ENCODE assay signal across 1 cellular context in genomic region chr3:115146032-115146417, GRCh38.
A peak's percentile ranks its signal among the peaks of the same experiment; 100 is the strongest.
TF ChIP-seq lines count a peak whose summit lies in the region.

No MANE protein-coding gene starts in this region.

TF ChIP-seq in K562, 482 proteins besides CTCF, POLR2A, EP300 and RAD21 (continued from another document and continues in another):
- TF ChIP-seq NELFE (IDR thresholded peaks at IDR 0.05; ENCODE audit: insufficient read depth, insufficient read length): no peak
- TF ChIP-seq SMAD3 (CRISPR knock-in tag; conservative IDR thresholded peaks at IDR 0.05): no peak
- no peak for TF ChIP-seq NFRKB (IDR thresholded peaks at IDR 0.05; ENCODE audit: low read depth)
- no peak for TF ChIP-seq FOXP1 (CRISPR knock-in tag; IDR thresholded peaks at IDR 0.05)
- no peak for TF ChIP-seq MECOM (CRISPR knock-in tag; IDR thresholded peaks at IDR 0.05)
- no peak for TF ChIP-seq ZNF778 (CRISPR knock-in tag; IDR thresholded peaks at IDR 0.05)
- peak; percentile 32; the same call in 1 of the 2 replicates for TF ChIP-seq CREM (IDR thresholded peaks at IDR 0.05; ENCODE audit: low read depth)
- TF ChIP-seq, protein P1, sequence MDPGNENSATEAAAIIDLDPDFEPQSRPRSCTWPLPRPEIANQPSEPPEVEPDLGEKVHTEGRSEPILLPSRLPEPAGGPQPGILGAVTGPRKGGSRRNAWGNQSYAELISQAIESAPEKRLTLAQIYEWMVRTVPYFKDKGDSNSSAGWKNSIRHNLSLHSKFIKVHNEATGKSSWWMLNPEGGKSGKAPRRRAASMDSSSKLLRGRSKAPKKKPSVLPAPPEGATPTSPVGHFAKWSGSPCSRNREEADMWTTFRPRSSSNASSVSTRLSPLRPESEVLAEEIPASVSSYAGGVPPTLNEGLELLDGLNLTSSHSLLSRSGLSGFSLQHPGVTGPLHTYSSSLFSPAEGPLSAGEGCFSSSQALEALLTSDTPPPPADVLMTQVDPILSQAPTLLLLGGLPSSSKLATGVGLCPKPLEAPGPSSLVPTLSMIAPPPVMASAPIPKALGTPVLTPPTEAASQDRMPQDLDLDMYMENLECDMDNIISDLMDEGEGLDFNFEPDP (CRISPR knock-in tag; IDR thresholded peaks at IDR 0.05): no peak
- TF ChIP-seq MEIS2 (IDR thresholded peaks at IDR 0.05; ENCODE audit: partially characterized antibody): peak; percentile 17
- peak; percentile 55 for TF ChIP-seq HMBOX1 (IDR thresholded peaks at IDR 0.05)
- TF ChIP-seq SAFB2 (IDR thresholded peaks at IDR 0.05; ENCODE audit: borderline replicate concordance, low read depth, low read length, severe bottlenecking): no peak
- no peak for TF ChIP-seq ELF4 (CRISPR knock-in tag; IDR thresholded peaks at IDR 0.05)
- TF ChIP-seq HIVEP1 (CRISPR knock-in tag; IDR thresholded peaks at IDR 0.05): no peak
- TF ChIP-seq U2AF1 (optimal IDR thresholded peaks at IDR 0.05; ENCODE audit: low read depth, low read length): no peak
- no peak for TF ChIP-seq ZSCAN32 (CRISPR knock-in tag; IDR thresholded peaks at IDR 0.05)
- TF ChIP-seq, protein P2, sequence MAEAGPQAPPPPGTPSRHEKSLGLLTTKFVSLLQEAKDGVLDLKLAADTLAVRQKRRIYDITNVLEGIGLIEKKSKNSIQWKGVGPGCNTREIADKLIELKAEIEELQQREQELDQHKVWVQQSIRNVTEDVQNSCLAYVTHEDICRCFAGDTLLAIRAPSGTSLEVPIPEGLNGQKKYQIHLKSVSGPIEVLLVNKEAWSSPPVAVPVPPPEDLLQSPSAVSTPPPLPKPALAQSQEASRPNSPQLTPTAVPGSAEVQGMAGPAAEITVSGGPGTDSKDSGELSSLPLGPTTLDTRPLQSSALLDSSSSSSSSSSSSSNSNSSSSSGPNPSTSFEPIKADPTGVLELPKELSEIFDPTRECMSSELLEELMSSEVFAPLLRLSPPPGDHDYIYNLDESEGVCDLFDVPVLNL (CRISPR knock-in tag; IDR thresholded peaks at IDR 0.05; ENCODE audit: low read depth): no peak
- no peak for TF ChIP-seq ATF1 (CRISPR knock-in tag; IDR thresholded peaks at IDR 0.05)
- TF ChIP-seq ATF1 (tag; IDR thresholded peaks at IDR 0.05): peak; percentile 47
- TF ChIP-seq JUN (IDR thresholded peaks at IDR 0.05; ENCODE audit: borderline replicate concordance, low read depth, low read length): 0 out of 2 replicates have a peak, but pooled peaks have one; percentile 17
- no peak for TF ChIP-seq JUN (CRISPR knock-in tag; IDR thresholded peaks at IDR 0.05; ENCODE audit: borderline replicate concordance)
- no peak for TF ChIP-seq FOXJ3 (CRISPR knock-in tag; IDR thresholded peaks at IDR 0.05)
- TF ChIP-seq HOXB6 (CRISPR knock-in tag; IDR thresholded peaks at IDR 0.05; ENCODE audit: borderline replicate concordance): no peak
- TF ChIP-seq ZNF175 (CRISPR knock-in tag; IDR thresholded peaks at IDR 0.05; ENCODE audit: low read depth): no peak
- TF ChIP-seq ELF1 (tag; IDR thresholded peaks at IDR 0.05): peak; percentile 54; the same call in 1 of the 2 replicates
- TF ChIP-seq, protein P3, sequence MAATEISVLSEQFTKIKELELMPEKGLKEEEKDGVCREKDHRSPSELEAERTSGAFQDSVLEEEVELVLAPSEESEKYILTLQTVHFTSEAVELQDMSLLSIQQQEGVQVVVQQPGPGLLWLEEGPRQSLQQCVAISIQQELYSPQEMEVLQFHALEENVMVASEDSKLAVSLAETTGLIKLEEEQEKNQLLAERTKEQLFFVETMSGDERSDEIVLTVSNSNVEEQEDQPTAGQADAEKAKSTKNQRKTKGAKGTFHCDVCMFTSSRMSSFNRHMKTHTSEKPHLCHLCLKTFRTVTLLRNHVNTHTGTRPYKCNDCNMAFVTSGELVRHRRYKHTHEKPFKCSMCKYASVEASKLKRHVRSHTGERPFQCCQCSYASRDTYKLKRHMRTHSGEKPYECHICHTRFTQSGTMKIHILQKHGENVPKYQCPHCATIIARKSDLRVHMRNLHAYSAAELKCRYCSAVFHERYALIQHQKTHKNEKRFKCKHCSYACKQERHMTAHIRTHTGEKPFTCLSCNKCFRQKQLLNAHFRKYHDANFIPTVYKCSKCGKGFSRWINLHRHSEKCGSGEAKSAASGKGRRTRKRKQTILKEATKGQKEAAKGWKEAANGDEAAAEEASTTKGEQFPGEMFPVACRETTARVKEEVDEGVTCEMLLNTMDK (IDR thresholded peaks at IDR 0.05; ENCODE audit: borderline replicate concordance, insufficient read depth, low read depth, low read length, poor library complexity, severe bottlenecking): no peak
- no peak for TF ChIP-seq CREB3L1 (IDR thresholded peaks at IDR 0.05; ENCODE audit: borderline replicate concordance, low read depth)
- TF ChIP-seq HNRNPUL1 (IDR thresholded peaks at IDR 0.05; ENCODE audit: low read length): no peak
- no peak for TF ChIP-seq BCLAF1 (IDR thresholded peaks at IDR 0.05; ENCODE audit: borderline replicate concordance in 1 of 2, control insufficient read depth in 1 of 2, low read depth in 2 of 2, low read length in 1 of 2)
- TF ChIP-seq ZNF830 (CRISPR knock-in tag; IDR thresholded peaks at IDR 0.05): no peak
- no peak for TF ChIP-seq ZSCAN29 (IDR thresholded peaks at IDR 0.05)
- no peak for TF ChIP-seq GATAD2A (IDR thresholded peaks at IDR 0.05)
- no peak for TF ChIP-seq TEAD2 (tag; IDR thresholded peaks at IDR 0.05)
- peak; percentile 28; the same call in 1 of the 2 replicates for TF ChIP-seq JUND (IDR thresholded peaks at IDR 0.05; ENCODE audit: borderline replicate concordance, low read depth, low read length)
- no peak; the same call in 2 of the 3 replicates for TF ChIP-seq JUND (tag; IDR thresholded peaks at IDR 0.05; ENCODE audit: borderline replicate concordance, low read depth, low read length)
- TF ChIP-seq, protein P4, sequence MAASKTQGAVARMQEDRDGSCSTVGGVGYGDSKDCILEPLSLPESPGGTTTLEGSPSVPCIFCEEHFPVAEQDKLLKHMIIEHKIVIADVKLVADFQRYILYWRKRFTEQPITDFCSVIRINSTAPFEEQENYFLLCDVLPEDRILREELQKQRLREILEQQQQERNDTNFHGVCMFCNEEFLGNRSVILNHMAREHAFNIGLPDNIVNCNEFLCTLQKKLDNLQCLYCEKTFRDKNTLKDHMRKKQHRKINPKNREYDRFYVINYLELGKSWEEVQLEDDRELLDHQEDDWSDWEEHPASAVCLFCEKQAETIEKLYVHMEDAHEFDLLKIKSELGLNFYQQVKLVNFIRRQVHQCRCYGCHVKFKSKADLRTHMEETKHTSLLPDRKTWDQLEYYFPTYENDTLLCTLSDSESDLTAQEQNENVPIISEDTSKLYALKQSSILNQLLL (CRISPR knock-in tag; IDR thresholded peaks at IDR 0.05; ENCODE audit: borderline replicate concordance): no peak
- no peak for TF ChIP-seq ETV6 (IDR thresholded peaks at IDR 0.05; ENCODE audit: borderline replicate concordance in 1 of 2, low read depth in 2 of 2, low read length in 1 of 2)
- no peak for TF ChIP-seq ETV6 (CRISPR knock-in tag; IDR thresholded peaks at IDR 0.05; ENCODE audit: borderline replicate concordance)
- TF ChIP-seq, protein P5, sequence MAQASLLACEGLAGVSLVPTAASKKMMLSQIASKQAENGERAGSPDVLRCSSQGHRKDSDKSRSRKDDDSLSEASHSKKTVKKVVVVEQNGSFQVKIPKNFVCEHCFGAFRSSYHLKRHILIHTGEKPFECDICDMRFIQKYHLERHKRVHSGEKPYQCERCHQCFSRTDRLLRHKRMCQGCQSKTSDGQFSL (CRISPR knock-in tag; IDR thresholded peaks at IDR 0.05): no peak
- TF ChIP-seq, protein P5 (tag; IDR thresholded peaks at IDR 0.05): no peak
- no peak for TF ChIP-seq ETS2 (tag; IDR thresholded peaks at IDR 0.05; ENCODE audit: borderline replicate concordance, poor library complexity, severe bottlenecking)
- no peak for TF ChIP-seq RBM17 (IDR thresholded peaks at IDR 0.05; ENCODE audit: borderline replicate concordance, low read depth, low read length)
- no peak for TF ChIP-seq RNF2 (IDR thresholded peaks at IDR 0.05)
- TF ChIP-seq TBL1XR1 (IDR thresholded peaks at IDR 0.05; ENCODE audit: low read length in 2 of 2): no peak
- TF ChIP-seq GATA2 (CRISPR knock-in tag; IDR thresholded peaks at IDR 0.05): peak; percentile 28; the same call in 1 of the 2 replicates
- no peak for TF ChIP-seq DDX20 (tag; IDR thresholded peaks at IDR 0.05; ENCODE audit: low read depth)
- no peak for TF ChIP-seq NCOA2 (IDR thresholded peaks at IDR 0.05; ENCODE audit: partially characterized antibody in 2 of 2)
- peak; percentile 11 for TF ChIP-seq DACH1 (IDR thresholded peaks at IDR 0.05; ENCODE audit: partially characterized antibody)
- no peak for TF ChIP-seq CSDE1 (IDR thresholded peaks at IDR 0.05)
- TF ChIP-seq PPARD (CRISPR knock-in tag; IDR thresholded peaks at IDR 0.05): no peak
- TF ChIP-seq HDAC1 (IDR thresholded peaks at IDR 0.05): 0 out of 4 replicates have a peak, but pooled peaks of 1 of the 2 experiments have one; percentile 27
- TF ChIP-seq ZNF395 (CRISPR knock-in tag; IDR thresholded peaks at IDR 0.05): no peak
- no peak for TF ChIP-seq NFE2 (IDR thresholded peaks at IDR 0.05; ENCODE audit: low read depth)
- no peak for TF ChIP-seq THRB (CRISPR knock-in tag; conservative IDR thresholded peaks at IDR 0.05)
- TF ChIP-seq ATF7 (IDR thresholded peaks at IDR 0.05): peak; percentile 17; the same call in 1 of the 2 replicates
- no peak for TF ChIP-seq BMI1 (IDR thresholded peaks at IDR 0.05; ENCODE audit: low read length)
- TF ChIP-seq XRCC3 (IDR thresholded peaks at IDR 0.05): no peak
- no peak for TF ChIP-seq HDGF (IDR thresholded peaks at IDR 0.05)
- TF ChIP-seq HEY1 (CRISPR knock-in tag; IDR thresholded peaks at IDR 0.05; ENCODE audit: borderline replicate concordance): no peak
